Comparison of ENCODE assay signal across 8 cellular contexts in genomic region chr11:64742940-64743590, GRCh38. TPM values are rescaled to one million over a fixed set of nuclear protein-coding genes. Genes with fewer than 3 reads are reported as not detected.
DNase-seq lines count a peak whose midpoint lies in the region; ATAC-seq and TF ChIP-seq lines count a peak whose summit lies in the region.

No MANE protein-coding gene starts in this region.

- peak overlapping the region; percentile 76 for H3K4me3 ChIP-seq in lower lobe of right lung

- H3K4me1 ChIP-seq in lower lobe of right lung, result peaks cover 40% of the 10 kb centered on the region

- peaks cover 3% of the 10 kb centered on the region for H3K36me3 ChIP-seq in lower lobe of right lung

- peaks cover 14% of the 10 kb centered on the region for H3K27me3 ChIP-seq in lower lobe of right lung (ENCODE audit: low read depth)

- peak; percentile 92 for TF ChIP-seq CTCF in lower lobe of right lung (IDR thresholded peaks at IDR 0.05)

- intact Hi-C loops in lower lobe of right lung (cut with DNase I), result no loop called here

- no peaks in the 10 kb centered on the region for H3K9me3 ChIP-seq in lower lobe of right lung

- DNase-seq in GM03348 (ENCODE audit: low spot score), result peak; percentile 93
- peak; percentile 48 to 65 for DNase-seq in Kasumi-1 (lab: John Stamatoyannopoulos, UW)
- DNase-seq in activated CD4-positive, alpha-beta T cell treated with anti-CD3 and anti-CD28 coated beads for 48 hours, result peak; percentile 80
- peak; percentile 50 for DNase-seq in dermis blood vessel endothelial cell
- peak; percentile 87 for DNase-seq in lower lobe of right lung
- DNase-seq in stimulated activated CD4-positive, alpha-beta T cell treated with anti-CD3 and anti-CD28 coated beads, TNF-alpha, amount 100 ng/mL, for 48 hours (ENCODE audit: low read depth in 3 of 3), result peak; percentile 50 to 71 (median 65)

- ATAC-seq in lower lobe of right lung (peak; percentile 72 to 84), GM18868 (IDR thresholded peaks at IDR 0.05; ENCODE audit: unreplicated experiment) (no peak), HG03442 (IDR thresholded peaks at IDR 0.05; ENCODE audit: unreplicated experiment) (no peak)

- H3K27ac ChIP-seq in lower lobe of right lung, result peak overlapping the region; percentile 94

RNA-seq across cellular contexts. Expression of gene RASGRP2, which starts 0.9 kb away (rescaled TPM):
- total RNA-seq in dermis blood vessel endothelial cell, result 2.0 and 2.9 TPM in 2 replicates
- total RNA-seq in lower lobe of right lung, result 30.4 TPM

RNA-seq across cellular contexts. Expression of gene PYGM, which starts 16.7 kb away (rescaled TPM):
- total RNA-seq in dermis blood vessel endothelial cell (0.23 and 0.34 TPM in 2 replicates), lower lobe of right lung (2.6 TPM)

RNA-seq across cellular contexts. Expression of gene NRXN2, which starts 20.1 kb away (rescaled TPM):
- not detected in 2 replicates for total RNA-seq in dermis blood vessel endothelial cell
- total RNA-seq in lower lobe of right lung, result 1.7 TPM

RNA-seq across cellular contexts. Expression of gene SF1, which starts 35.3 kb away (rescaled TPM):
- total RNA-seq in dermis blood vessel endothelial cell, result 104 and 116 TPM in 2 replicates
- total RNA-seq in lower lobe of right lung, result 269 TPM

RNA-seq across cellular contexts. Expression of gene MAP4K2, which starts 59.9 kb away (rescaled TPM):
- total RNA-seq in dermis blood vessel endothelial cell (46.1 and 93.6 TPM in 2 replicates), lower lobe of right lung (29.1 TPM)

Comparison
In these comparisons a context has a peak if more than half of its experiments do, and no peak if none do; other contexts are left out.
1. ATAC-seq: peak in lower lobe of right lung (2 of 2); none in GM18868 (single experiment) and HG03442 (single experiment).
2. Peak in every context shown above with its lines, with median percentiles within 50 percentile points of each other: DNase-seq.